ENCODE assay signal across 10 cellular contexts in genomic region chrX:1483843-1484637, GRCh38. TPM values are rescaled to one million over a fixed set of nuclear protein-coding genes. Genes with fewer than 3 reads are reported as not detected.
DNase-seq lines count a peak whose midpoint lies in the region; ATAC-seq and TF ChIP-seq lines count a peak whose summit lies in the region.
"Had no signal": no experiment of that assay in that cellular context is flagged by ENCODE, and none has a peak within 500 bp of the region (broad histone marks: within the 10 kb centered on the region; RNA-seq: fewer than 3 reads in every experiment).

No MANE protein-coding gene starts in this region.

- ATAC-seq in activated T-cell treated with anti-CD3 and anti-CD28 coated beads, Interleukin-2, amount 50 U/mL, for 4 hours: no peak
- peak; percentile 51 for ATAC-seq in HG02885 (IDR thresholded peaks at IDR 0.05; ENCODE audit: poor library complexity, unreplicated experiment)

- DNase-seq in activated T-cell treated with anti-CD3 and anti-CD28 coated beads, Interleukin-2, amount 50 U/mL, for 24 hours: peak; percentile 31
- no peak for DNase-seq in activated T-cell treated with anti-CD3 and anti-CD28 coated beads, Interleukin-2, amount 50 U/mL, for 4 hours
- peak; percentile 58 for DNase-seq in activated CD4-positive, alpha-beta memory T cell treated with anti-CD3 and anti-CD28 coated beads for 36 hours
- DNase-seq in type B pancreatic cell (ENCODE audit: extremely low spot score, unreplicated experiment): peak; percentile 31
- no peak for DNase-seq in DMS53 (lab: John Stamatoyannopoulos, UW)
- no peak for DNase-seq in mucosa of gallbladder (ENCODE audit: low spot score)
- no peak for DNase-seq in HAP-1 (ENCODE audit: low spot score in 2 of 2)
- DNase-seq: thyroid gland had no signal

- intact Hi-C loops in activated CD4-positive, alpha-beta memory T cell treated with anti-CD3 and anti-CD28 coated beads for 36 hours (cut with micrococcal nuclease): loop anchor here (2.0 kb wide), 1 partner anchor 15 kb away; no protein-coding TSS in a partner anchor

- peaks cover 6% of the 10 kb centered on the region for H3K9me3 Mint-ChIP-seq in activated T-cell treated with anti-CD3 and anti-CD28 coated beads, Interleukin-2, amount 50 U/mL, for 24 hours
- H3K9me3 Mint-ChIP-seq in activated T-cell treated with anti-CD3 and anti-CD28 coated beads, Interleukin-2, amount 50 U/mL, for 4 hours: peaks cover 9% of the 10 kb centered on the region
- peaks cover 11% of the 10 kb centered on the region for H3K9me3 Mint-ChIP-seq in activated CD4-positive, alpha-beta memory T cell treated with anti-CD3 and anti-CD28 coated beads for 36 hours
- peaks cover 6% of the 10 kb centered on the region for H3K9me3 Mint-ChIP-seq in type B pancreatic cell

- in situ Hi-C loops in HAP-1 (cut with MboI; ENCODE audit: low sequenced_read_pairs): no loop called here

- H3K4me3 Mint-ChIP-seq in activated T-cell treated with anti-CD3 and anti-CD28 coated beads, Interleukin-2, amount 50 U/mL, for 24 hours: no peak overlapping the region
- H3K4me3 Mint-ChIP-seq in activated T-cell treated with anti-CD3 and anti-CD28 coated beads, Interleukin-2, amount 50 U/mL, for 4 hours: no peak overlapping the region
- H3K4me3 Mint-ChIP-seq in activated CD4-positive, alpha-beta memory T cell treated with anti-CD3 and anti-CD28 coated beads for 36 hours: no peak overlapping the region
- no peak overlapping the region for H3K4me3 Mint-ChIP-seq in type B pancreatic cell

- no peaks in the 10 kb centered on the region for H3K27me3 Mint-ChIP-seq in activated T-cell treated with anti-CD3 and anti-CD28 coated beads, Interleukin-2, amount 50 U/mL, for 24 hours
- H3K27me3 Mint-ChIP-seq in activated T-cell treated with anti-CD3 and anti-CD28 coated beads, Interleukin-2, amount 50 U/mL, for 4 hours (ENCODE audit: low read depth): no peaks in the 10 kb centered on the region
- H3K27me3 Mint-ChIP-seq in activated CD4-positive, alpha-beta memory T cell treated with anti-CD3 and anti-CD28 coated beads for 36 hours: no peaks in the 10 kb centered on the region
- peaks cover 13% of the 10 kb centered on the region for H3K27me3 Mint-ChIP-seq in type B pancreatic cell

- H3K27me3 ChIP-seq in HAP-1 (ENCODE audit: low read depth): no peaks in the 10 kb centered on the region
- H3K27me3 ChIP-seq: thyroid gland had no signal

- peak overlapping the region; percentile 77 for H3K27ac Mint-ChIP-seq in activated T-cell treated with anti-CD3 and anti-CD28 coated beads, Interleukin-2, amount 50 U/mL, for 24 hours
- peak overlapping the region; percentile 86 for H3K27ac Mint-ChIP-seq in activated CD4-positive, alpha-beta memory T cell treated with anti-CD3 and anti-CD28 coated beads for 36 hours
- no peak overlapping the region for H3K27ac Mint-ChIP-seq in type B pancreatic cell

- TF ChIP-seq CTCF in type B pancreatic cell (conservative IDR thresholded peaks at IDR 0.05): no peak

- H3K9me3 ChIP-seq in HAP-1: peaks cover 8% of the 10 kb centered on the region
- H3K9me3 ChIP-seq: thyroid gland had no signal

- H3K4me1 ChIP-seq in HAP-1: peaks cover 6% of the 10 kb centered on the region
- H3K4me1 ChIP-seq: thyroid gland had no signal

- peaks cover 54% of the 10 kb centered on the region for H3K36me3 Mint-ChIP-seq in activated T-cell treated with anti-CD3 and anti-CD28 coated beads, Interleukin-2, amount 50 U/mL, for 24 hours (ENCODE audit: low read depth)
- peaks cover 31% of the 10 kb centered on the region for H3K36me3 Mint-ChIP-seq in activated T-cell treated with anti-CD3 and anti-CD28 coated beads, Interleukin-2, amount 50 U/mL, for 4 hours (ENCODE audit: insufficient read depth)
- H3K36me3 Mint-ChIP-seq in activated CD4-positive, alpha-beta memory T cell treated with anti-CD3 and anti-CD28 coated beads for 36 hours: peaks cover 48% of the 10 kb centered on the region
- H3K36me3 Mint-ChIP-seq in type B pancreatic cell: no peaks in the 10 kb centered on the region

- POLR2A ChIA-PET in activated CD4-positive, alpha-beta memory T cell treated with anti-CD3 and anti-CD28 coated beads for 36 hours (lab: Charles Lee): no interaction called here

- no peak overlapping the region for H3K4me3 ChIP-seq in HAP-1
- H3K4me3 ChIP-seq: thyroid gland had no signal

- CTCF ChIA-PET in activated CD4-positive, alpha-beta memory T cell treated with anti-CD3 and anti-CD28 coated beads for 36 hours (lab: Charles Lee): no interaction called here

- H3K4me1 Mint-ChIP-seq in activated T-cell treated with anti-CD3 and anti-CD28 coated beads, Interleukin-2, amount 50 U/mL, for 24 hours (ENCODE audit: low read depth): peaks cover 51% of the 10 kb centered on the region
- H3K4me1 Mint-ChIP-seq in activated T-cell treated with anti-CD3 and anti-CD28 coated beads, Interleukin-2, amount 50 U/mL, for 4 hours (ENCODE audit: low read depth): peaks cover 53% of the 10 kb centered on the region
- H3K4me1 Mint-ChIP-seq in activated CD4-positive, alpha-beta memory T cell treated with anti-CD3 and anti-CD28 coated beads for 36 hours (ENCODE audit: low read depth): peaks cover 59% of the 10 kb centered on the region
- H3K4me1 Mint-ChIP-seq in type B pancreatic cell (ENCODE audit: unreplicated experiment): peaks cover 8% of the 10 kb centered on the region

- H3K36me3 ChIP-seq in HAP-1 (replicated peaks): no peaks in the 10 kb centered on the region
- H3K36me3 ChIP-seq: thyroid gland had no signal

RNA-seq across cellular contexts. Expression of gene ASMTL, which starts 31.3 kb away (rescaled TPM):
- 10 to 100 TPM; 33.0 to 53.2 (median 36.9) TPM for total RNA-seq in activated T-cell treated with anti-CD3 and anti-CD28 coated beads, Interleukin-2, amount 50 U/mL, for 4 hours
- 10 to 100 TPM; 65.2 to 67.4 TPM for total RNA-seq in activated CD4-positive, alpha-beta memory T cell treated with anti-CD3 and anti-CD28 coated beads for 36 hours
- total RNA-seq in type B pancreatic cell (ENCODE audit: low replicate concordance) (20.2 and 31.5 TPM in 2 replicates), mucosa of gallbladder (29.7 TPM)

RNA-seq across cellular contexts. Expression of gene P2RY8, which starts 52.9 kb away (rescaled TPM):
- total RNA-seq in activated T-cell treated with anti-CD3 and anti-CD28 coated beads, Interleukin-2, amount 50 U/mL, for 4 hours: 10 to 100 TPM; 14.4 to 22.2 (median 18.4) TPM
- total RNA-seq in activated CD4-positive, alpha-beta memory T cell treated with anti-CD3 and anti-CD28 coated beads for 36 hours: 10 to 100 TPM; 30.2 to 32.7 TPM
- not detected in 2 replicates for total RNA-seq in type B pancreatic cell (ENCODE audit: low replicate concordance)
- 2.3 TPM for total RNA-seq in mucosa of gallbladder
- total RNA-seq: pulmonary artery endothelial cell had no signal

Comparison
In these comparisons a context has a peak if more than half of its experiments do, and no peak if none do; other contexts are left out.
1. DNase-seq: peak in activated T-cell treated with anti-CD3 and anti-CD28 coated beads, Interleukin-2, amount 50 U/mL, for 24 hours (single experiment), activated CD4-positive, alpha-beta memory T cell treated with anti-CD3 and anti-CD28 coated beads for 36 hours (single experiment) and type B pancreatic cell (single experiment); none in activated T-cell treated with anti-CD3 and anti-CD28 coated beads, Interleukin-2, amount 50 U/mL, for 4 hours (single experiment), DMS53 (single experiment), mucosa of gallbladder (single experiment) and HAP-1 (0 of 2).